ENCODE assay signal across 10 cellular contexts in the genomic region with DNA sequence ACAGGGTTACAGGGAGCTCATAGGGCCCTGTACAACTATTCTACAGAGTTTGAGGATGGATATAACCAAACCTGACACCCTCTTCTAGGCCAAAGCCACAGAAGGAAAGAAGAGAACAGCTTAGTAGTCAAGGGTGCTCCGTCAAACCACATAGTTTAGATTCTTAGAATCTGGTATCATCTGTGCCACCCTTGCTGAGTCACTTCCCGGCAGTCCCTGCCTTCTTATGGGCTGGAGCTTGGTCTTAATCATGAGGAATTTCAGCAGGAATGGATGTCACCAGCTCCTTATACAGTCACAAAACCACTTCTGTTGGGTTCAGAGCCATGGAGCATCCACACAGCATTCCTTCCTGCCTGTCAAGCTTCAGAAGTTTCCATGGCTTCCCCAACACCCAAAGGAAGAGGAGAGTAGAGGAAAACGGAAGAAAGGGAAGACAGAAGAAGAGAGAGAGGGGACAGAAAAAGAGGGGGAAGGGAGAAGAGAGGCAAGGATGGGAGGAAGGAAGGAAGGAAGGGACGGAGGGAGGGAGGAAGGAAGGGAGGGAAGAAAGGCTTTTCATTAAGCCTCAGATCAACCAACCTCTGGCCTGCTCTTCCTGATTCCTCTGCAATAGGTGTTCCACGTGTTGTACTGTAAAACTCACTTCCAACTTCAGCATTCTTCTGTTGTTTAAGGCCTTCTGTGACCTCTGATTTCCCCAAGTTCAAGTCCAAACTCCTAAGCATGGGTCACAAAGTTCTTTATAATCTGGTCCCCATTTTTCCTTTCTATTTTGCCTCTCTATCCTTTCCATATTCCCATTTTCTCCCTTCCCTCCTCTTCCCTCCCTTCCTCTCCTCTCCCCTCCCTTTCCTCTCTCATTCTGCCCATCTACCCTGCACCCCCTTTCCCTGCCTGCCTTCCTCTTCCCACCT.
DNase-seq lines count a peak whose midpoint lies in the region; ATAC-seq and TF ChIP-seq lines count a peak whose summit lies in the region.
"Had no signal": no experiment of that assay in that cellular context is flagged by ENCODE, and none has a peak within 500 bp of the region (broad histone marks: within the 10 kb centered on the region; RNA-seq: fewer than 3 reads in every experiment).

No MANE protein-coding gene starts in this region.

- H3K36me3 ChIP-seq in MG63, result no peaks in the 10 kb centered on the region
- no peaks in the 10 kb centered on the region for H3K36me3 ChIP-seq in brain microvascular endothelial cell (replicated peaks)
- H3K36me3 ChIP-seq in muscle layer of duodenum (ENCODE audit: control insufficient read depth in 1 of 2, insufficient read depth in 2 of 2, low read length in 2 of 2), result peaks cover 0 to 5% of the 10 kb centered on the region in 2 donors
- H3K36me3 ChIP-seq: spleen had no signal

- DNase-seq in COLO829 (ENCODE audit: low spot score) (peak; percentile 28), MG63 (peak; percentile 84), brain microvascular endothelial cell (peak; percentile 88), NCI-H2227 treated with DMSO at 0.1 percent for 48 hours (lab: John Stamatoyannopoulos, UW) (no peak)
- DNase-seq: spleen had no signal

- H3K4me3 ChIP-seq in MG63 (no peak overlapping the region), brain microvascular endothelial cell (ENCODE audit: low read depth, low read length) (no peak overlapping the region), muscle layer of duodenum (ENCODE audit: low read depth in 1 of 2, low read length in 2 of 2) (no peak overlapping the region)
- H3K4me3 ChIP-seq: spleen had no signal

- H3K4me1 ChIP-seq in muscle layer of duodenum (ENCODE audit: control insufficient read depth in 1 of 2, insufficient read depth in 2 of 2, low read length in 2 of 2), result no peaks in the 10 kb centered on the region
- H3K4me1 ChIP-seq: spleen had no signal

- H3K9me3 ChIP-seq in MG63 (no peaks in the 10 kb centered on the region), muscle layer of duodenum (ENCODE audit: control insufficient read depth in 1 of 2, low read length in 2 of 2) (no peaks in the 10 kb centered on the region)
- H3K9me3 ChIP-seq: spleen had no signal

- no peak for TF ChIP-seq CTCF in brain microvascular endothelial cell (IDR thresholded peaks at IDR 0.05; ENCODE audit: low read depth, low read length, missing control alignments)

- H3K27me3 ChIP-seq in MG63 (no peaks in the 10 kb centered on the region), brain microvascular endothelial cell (replicated peaks) (no peaks in the 10 kb centered on the region), muscle layer of duodenum (ENCODE audit: low read depth, low read length) (no peaks in the 10 kb centered on the region)
- H3K27me3 ChIP-seq: spleen had no signal

- in situ Hi-C loops in brain microvascular endothelial cell (cut with HindIII; ENCODE audit: low pct_ligation_motif_present, low sequenced_read_pairs), result no loop called here

- ATAC-seq in GM18909 (IDR thresholded peaks at IDR 0.05; ENCODE audit: poor library complexity, unreplicated experiment), result no peak
- no peak for ATAC-seq in HG03280 (IDR thresholded peaks at IDR 0.05; ENCODE audit: unreplicated experiment)
- no peak for ATAC-seq in HG02798 (IDR thresholded peaks at IDR 0.05; ENCODE audit: poor library complexity, unreplicated experiment)

- H3K27ac ChIP-seq in brain microvascular endothelial cell (peak overlapping the region; percentile 67), muscle layer of duodenum (ENCODE audit: low read length) (peak overlapping the region; percentile 37)
- H3K27ac ChIP-seq: HL-60, spleen had no signal
